In genomic region chr2:39570130-39570555, GRCh38 we compare ENCODE assay signal across 1 cellular context.
A peak's percentile ranks its signal among the peaks of the same experiment; 100 is the strongest.
TF ChIP-seq lines count a peak whose summit lies in the region.

No MANE protein-coding gene starts in this region.

TF ChIP-seq in HepG2, 621 proteins besides CTCF, POLR2A, EP300 and RAD21 (continued from another document):
- TF ChIP-seq ZNF609 (CRISPR knock-in tag; IDR thresholded peaks at IDR 0.05; ENCODE audit: borderline replicate concordance): peak; percentile 54; the same call in 1 of the 2 replicates
- TF ChIP-seq TARDBP (CRISPR knock-in tag; IDR thresholded peaks at IDR 0.05): 0 out of 2 replicates have a peak, but pooled peaks have one; percentile 52
- TF ChIP-seq ZNF263 (CRISPR knock-in tag; IDR thresholded peaks at IDR 0.05): no peak
- TF ChIP-seq ZNF256 (CRISPR knock-in tag; conservative IDR thresholded peaks at IDR 0.05): no peak
- peak; percentile 99 for TF ChIP-seq GFI1 (CRISPR knock-in tag; IDR thresholded peaks at IDR 0.05; ENCODE audit: borderline replicate concordance)
- no peak for TF ChIP-seq ATF7 (IDR thresholded peaks at IDR 0.05)
- no peak for TF ChIP-seq ATF7 (CRISPR knock-in tag; IDR thresholded peaks at IDR 0.05)
- TF ChIP-seq ETV5 (CRISPR knock-in tag; IDR thresholded peaks at IDR 0.05; ENCODE audit: borderline replicate concordance): peak; percentile 35; the same call in 1 of the 2 replicates
- TF ChIP-seq ZNF776 (CRISPR knock-in tag; IDR thresholded peaks at IDR 0.05): no peak
- no peak for TF ChIP-seq BCLAF1 (IDR thresholded peaks at IDR 0.05)
- TF ChIP-seq TEAD3 (CRISPR knock-in tag; optimal IDR thresholded peaks at IDR 0.05; ENCODE audit: borderline replicate concordance): peak; percentile 56
- TF ChIP-seq HMG20A (CRISPR knock-in tag; IDR thresholded peaks at IDR 0.05; ENCODE audit: borderline replicate concordance): peak; percentile 55; the same call in 1 of the 2 replicates
- 0 out of 2 replicates have a peak, but pooled peaks have one; percentile 51 for TF ChIP-seq HNF4G (IDR thresholded peaks at IDR 0.05; ENCODE audit: borderline replicate concordance, low read depth, low read length)
- TF ChIP-seq HNF4G (CRISPR knock-in tag; IDR thresholded peaks at IDR 0.05; ENCODE audit: borderline replicate concordance, low read depth): no peak
- 0 out of 2 replicates have a peak, but pooled peaks have one; percentile 51 for TF ChIP-seq ZFP1 (CRISPR knock-in tag; IDR thresholded peaks at IDR 0.05)
- no peak for TF ChIP-seq ZNF317 (CRISPR knock-in tag; IDR thresholded peaks at IDR 0.05)
- TF ChIP-seq KDM1A (CRISPR knock-in tag; IDR thresholded peaks at IDR 0.05): no peak
- peak; percentile 82 for TF ChIP-seq HNF4A (CRISPR knock-in tag; IDR thresholded peaks at IDR 0.05)
- TF ChIP-seq NFIC (IDR thresholded peaks at IDR 0.05; ENCODE audit: low read length): peak; percentile 43; the same call in 1 of the 2 replicates
- TF ChIP-seq ZNF234 (CRISPR knock-in tag; conservative IDR thresholded peaks at IDR 0.05): no peak
- TF ChIP-seq FOXK1 (CRISPR knock-in tag; IDR thresholded peaks at IDR 0.05; ENCODE audit: borderline replicate concordance, low read depth): no peak
- TF ChIP-seq RBAK (CRISPR knock-in tag; IDR thresholded peaks at IDR 0.05): no peak
- no peak for TF ChIP-seq ZBTB14 (CRISPR knock-in tag; IDR thresholded peaks at IDR 0.05)
- TF ChIP-seq ZFP36 (IDR thresholded peaks at IDR 0.05; ENCODE audit: borderline replicate concordance, low read depth, low read length, partially characterized antibody): no peak
- TF ChIP-seq PHF21A (CRISPR knock-in tag; IDR thresholded peaks at IDR 0.05): peak; percentile 94
- peak; percentile 61 for TF ChIP-seq NCOA2 (CRISPR knock-in tag; IDR thresholded peaks at IDR 0.05)
- TF ChIP-seq MED1 (CRISPR knock-in tag; IDR thresholded peaks at IDR 0.05): peak; percentile 71
- peak; percentile 39 for TF ChIP-seq GATAD2A (CRISPR knock-in tag; IDR thresholded peaks at IDR 0.05)
- TF ChIP-seq CHD2 (IDR thresholded peaks at IDR 0.05; ENCODE audit: low read depth, low read length): no peak
- peak; percentile 90; the same call in 1 of the 2 replicates for TF ChIP-seq ZBTB3 (CRISPR knock-in tag; IDR thresholded peaks at IDR 0.05; ENCODE audit: borderline replicate concordance, low read depth)
- 0 out of 2 replicates have a peak, but pooled peaks have one; percentile 13 for TF ChIP-seq ZNF629 (CRISPR knock-in tag; conservative IDR thresholded peaks at IDR 0.05)
- no peak for TF ChIP-seq FOXA1 (IDR thresholded peaks at IDR 0.05)
- 0 out of 2 replicates have a peak, but pooled peaks have one; percentile 23 for TF ChIP-seq FOXA1 (CRISPR knock-in tag; IDR thresholded peaks at IDR 0.05)
- peak; percentile 86 for TF ChIP-seq RCOR2 (CRISPR knock-in tag; IDR thresholded peaks at IDR 0.05)
- TF ChIP-seq, protein P1, sequence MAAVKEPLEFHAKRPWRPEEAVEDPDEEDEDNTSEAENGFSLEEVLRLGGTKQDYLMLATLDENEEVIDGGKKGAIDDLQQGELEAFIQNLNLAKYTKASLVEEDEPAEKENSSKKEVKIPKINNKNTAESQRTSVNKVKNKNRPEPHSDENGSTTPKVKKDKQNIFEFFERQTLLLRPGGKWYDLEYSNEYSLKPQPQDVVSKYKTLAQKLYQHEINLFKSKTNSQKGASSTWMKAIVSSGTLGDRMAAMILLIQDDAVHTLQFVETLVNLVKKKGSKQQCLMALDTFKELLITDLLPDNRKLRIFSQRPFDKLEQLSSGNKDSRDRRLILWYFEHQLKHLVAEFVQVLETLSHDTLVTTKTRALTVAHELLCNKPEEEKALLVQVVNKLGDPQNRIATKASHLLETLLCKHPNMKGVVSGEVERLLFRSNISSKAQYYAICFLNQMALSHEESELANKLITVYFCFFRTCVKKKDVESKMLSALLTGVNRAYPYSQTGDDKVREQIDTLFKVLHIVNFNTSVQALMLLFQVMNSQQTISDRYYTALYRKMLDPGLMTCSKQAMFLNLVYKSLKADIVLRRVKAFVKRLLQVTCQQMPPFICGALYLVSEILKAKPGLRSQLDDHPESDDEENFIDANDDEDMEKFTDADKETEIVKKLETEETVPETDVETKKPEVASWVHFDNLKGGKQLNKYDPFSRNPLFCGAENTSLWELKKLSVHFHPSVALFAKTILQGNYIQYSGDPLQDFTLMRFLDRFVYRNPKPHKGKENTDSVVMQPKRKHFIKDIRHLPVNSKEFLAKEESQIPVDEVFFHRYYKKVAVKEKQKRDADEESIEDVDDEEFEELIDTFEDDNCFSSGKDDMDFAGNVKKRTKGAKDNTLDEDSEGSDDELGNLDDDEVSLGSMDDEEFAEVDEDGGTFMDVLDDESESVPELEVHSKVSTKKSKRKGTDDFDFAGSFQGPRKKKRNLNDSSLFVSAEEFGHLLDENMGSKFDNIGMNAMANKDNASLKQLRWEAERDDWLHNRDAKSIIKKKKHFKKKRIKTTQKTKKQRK (IDR thresholded peaks at IDR 0.05; ENCODE audit: low read length): no peak
- no peak for TF ChIP-seq HHEX (CRISPR knock-in tag; IDR thresholded peaks at IDR 0.05)
- no peak for TF ChIP-seq DDIT3 (CRISPR knock-in tag; IDR thresholded peaks at IDR 0.05)
- TF ChIP-seq HDAC1 (CRISPR knock-in tag; IDR thresholded peaks at IDR 0.05): peak; percentile 60
- TF ChIP-seq ZNF503 (CRISPR knock-in tag; IDR thresholded peaks at IDR 0.05): no peak; the same call in 1 of the 2 replicates
- no peak for TF ChIP-seq PCBP1 (IDR thresholded peaks at IDR 0.05; ENCODE audit: borderline replicate concordance, low read depth, low read length)
- TF ChIP-seq MIXL1 (CRISPR knock-in tag; IDR thresholded peaks at IDR 0.05): peak; percentile 17; the same call in 1 of the 2 replicates
- peak; percentile 68 for TF ChIP-seq PPARG (CRISPR knock-in tag; conservative IDR thresholded peaks at IDR 0.05)
- no peak for TF ChIP-seq ZNF337 (CRISPR knock-in tag; IDR thresholded peaks at IDR 0.05; ENCODE audit: borderline replicate concordance, low read depth)
TF ChIP-seq in HepG2: peak in this region for 69.
